In genomic region chr19:3100747-3101730, GRCh38 we compare ENCODE assay signal across 1 cellular context.
TF ChIP-seq lines count a peak whose summit lies in the region.

No MANE protein-coding gene starts in this region.

TF ChIP-seq in IMR-90, 13 proteins besides CTCF, POLR2A, EP300 and RAD21:
- no peak for TF ChIP-seq RFX5 (IDR thresholded peaks at IDR 0.05; ENCODE audit: low read depth, low read length)
- TF ChIP-seq MAZ (IDR thresholded peaks at IDR 0.05; ENCODE audit: borderline replicate concordance, low read depth, low read length): no peak
- no peak for TF ChIP-seq ELK1 (IDR thresholded peaks at IDR 0.05; ENCODE audit: borderline replicate concordance, low read depth, low read length)
- TF ChIP-seq FOS (IDR thresholded peaks at IDR 0.05; ENCODE audit: low read depth, low read length): no peak
- no peak for TF ChIP-seq BHLHE40 (IDR thresholded peaks at IDR 0.05; ENCODE audit: low read depth, low read length)
- TF ChIP-seq MAFK (IDR thresholded peaks at IDR 0.05; ENCODE audit: low read depth, low read length): no peak
